In the genomic region with DNA sequence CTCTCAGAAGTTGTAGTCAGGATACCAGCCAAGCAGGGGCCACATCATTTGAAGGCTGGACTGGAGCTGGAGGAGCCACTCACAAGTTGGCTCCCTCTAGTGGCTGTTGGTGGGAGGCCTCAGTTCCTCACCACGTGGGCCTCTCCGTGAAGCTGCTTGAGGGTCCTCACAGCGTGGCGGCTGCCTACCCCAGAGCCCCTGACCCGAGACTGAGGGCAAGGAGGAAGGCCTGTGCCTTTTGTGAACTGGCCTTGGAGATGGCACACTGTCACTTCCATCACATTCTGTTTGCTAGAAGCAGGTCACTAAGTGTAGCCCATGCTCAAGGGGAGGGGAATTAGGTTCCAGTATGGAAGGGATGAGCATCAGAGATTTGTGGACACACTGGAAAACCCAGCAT, we compare ENCODE assay signal across 8 cellular contexts. TPM values are rescaled to one million over a fixed set of nuclear protein-coding genes. Genes with fewer than 3 reads are reported as not detected.
DNase-seq lines count a peak whose midpoint lies in the region; ATAC-seq and TF ChIP-seq lines count a peak whose summit lies in the region.

No MANE protein-coding gene starts in this region.

- H2AFZ ChIP-seq in mammary epithelial cell (ENCODE audit: low read depth, low read length), result no peak overlapping the region

- intact Hi-C loops in mammary epithelial cell (cut with micrococcal nuclease), result loop anchor here (1.0 to 10.0 kb wide), 3 partner anchors 32 to 224 kb away; no protein-coding TSS in a partner anchor

- no peak overlapping the region for H3K4me3 ChIP-seq in mammary epithelial cell (replicated peaks in 1 of 3; ENCODE audit: insufficient read depth in 1 of 3, low read depth in 2 of 3, low read length in 3 of 3)

- H3K9me3 ChIP-seq in mammary epithelial cell (replicated peaks; ENCODE audit: insufficient read depth, low read length), result no peaks in the 10 kb centered on the region

- no TSS peak for BruUV-seq in mammary epithelial cell (replicated peaks; lab: Mats Ljungman, UMichigan)

- H3K27me3 ChIP-seq in mammary epithelial cell (ENCODE audit: insufficient read depth, low read length), result no peaks in the 10 kb centered on the region

- peak; percentile 73 to 83 for TF ChIP-seq CTCF in mammary epithelial cell (conservative IDR thresholded peaks at IDR 0.05 in 1 of 2, IDR thresholded peaks at IDR 0.05 in 1 of 2; ENCODE audit: extremely low read depth in 1 of 2, insufficient read depth in 1 of 2, low read depth in 1 of 2, low read length in 2 of 2)

- ATAC-seq in left lobe of liver, result peak; percentile 58
- no peak for ATAC-seq in GM19455 (IDR thresholded peaks at IDR 0.05; ENCODE audit: unreplicated experiment)

- dilution Hi-C loops in mammary epithelial cell (cut with HindIII; ENCODE audit: low sequenced_read_pairs), result no loop called here

- no peak overlapping the region for H3K4me2 ChIP-seq in mammary epithelial cell (ENCODE audit: insufficient read depth, low read depth, low read length)

- H3K4me1 ChIP-seq in mammary epithelial cell (ENCODE audit: insufficient read depth, low read length), result no peaks in the 10 kb centered on the region

- H3K36me3 ChIP-seq in mammary epithelial cell (ENCODE audit: insufficient read depth, low read length), result no peaks in the 10 kb centered on the region

- peaks cover 98% of the 10 kb centered on the region for H3K79me2 ChIP-seq in mammary epithelial cell (ENCODE audit: insufficient read depth, low read length)

- no peak overlapping the region for H3K9ac ChIP-seq in mammary epithelial cell (ENCODE audit: insufficient read depth, low read length)

- in situ Hi-C loops in mammary epithelial cell (cut with MboI; ENCODE audit: low sequenced_read_pairs in 2 of 2), result loop anchor here (10.0 kb wide), 2 partner anchors 144 to 154 kb away; no protein-coding TSS in a partner anchor

- peaks cover 2% of the 10 kb centered on the region for H4K20me1 ChIP-seq in mammary epithelial cell (ENCODE audit: insufficient read depth, low read length)

- no peak overlapping the region for H3K27ac ChIP-seq in mammary epithelial cell (ENCODE audit: insufficient read depth, low read depth, low read length)

- peak; percentile 11 to 23 for DNase-seq in NCI-H187 (lab: John Stamatoyannopoulos, UW)
- DNase-seq in NCI-H187 treated with DMSO at 0.1 percent for 48 hours (lab: John Stamatoyannopoulos, UW), result no peak
- peak; percentile 46 for DNase-seq in NCI-H1694 treated with DMSO at 0.1 percent for 48 hours (lab: John Stamatoyannopoulos, UW)
- DNase-seq in activated CD4-positive, CD25-positive, alpha-beta regulatory T cell (lab: John Stamatoyannopoulos, UW), result peak; percentile 41 to 68 (median 50)
- DNase-seq in mammary epithelial cell, result peak; percentile 36
- DNase-seq in left lobe of liver (ENCODE audit: low spot score), result no peak
- DNase-seq in stimulated activated CD8-positive, alpha-beta memory T cell treated with anti-CD3 and anti-CD28 coated beads, Interleukin-15, amount 100 ng/mL, for 1 hour (ENCODE audit: low read depth), result peak; percentile 58

- CTCF ChIA-PET in mammary epithelial cell (lab: Charles Lee; ENCODE audit: low non-redundant PET), result interaction anchor here (0.6 kb wide), 1 partner anchor 167 kb away, joined by 3 read pairs; no protein-coding TSS in a partner anchor

- WGBS in mammary epithelial cell (ENCODE audit: low coverage, missing lambda C conversion rate), result 12% methylated on average over 3 of the region's 5 CpGs

RNA-seq across cellular contexts. Expression of a gene that starts 14.6 kb away (rescaled TPM):
- total RNA-seq in mammary epithelial cell, result 10 to 100 TPM; 68.1 to 91.4 TPM
- 67.4 TPM for polyA plus RNA-seq in mammary epithelial cell
- 86.9 TPM for polyA minus RNA-seq in mammary epithelial cell
- 22.8 TPM for total RNA-seq in left lobe of liver

RNA-seq across cellular contexts. Expression of a gene that starts 27.1 kb away (rescaled TPM):
- total RNA-seq in mammary epithelial cell, result 100 to 1,000 TPM in 1 of 2 donors, 10 to 100 TPM in 1; 28.7 to 110 TPM
- polyA plus RNA-seq in mammary epithelial cell, result 57.1 TPM
- 43.7 TPM for polyA minus RNA-seq in mammary epithelial cell
- 1.0 TPM for total RNA-seq in left lobe of liver

RNA-seq across cellular contexts. Expression of a gene that starts 46.5 kb away (rescaled TPM):
- total RNA-seq in mammary epithelial cell, result 100 to 1,000 TPM; 348 to 349 TPM
- 370 TPM for polyA plus RNA-seq in mammary epithelial cell
- polyA minus RNA-seq in mammary epithelial cell, result 319 TPM
- 153 TPM for total RNA-seq in left lobe of liver

Comparison
In these comparisons a context has a peak if more than half of its experiments do, and no peak if none do; other contexts are left out.
1. DNase-seq: peak in NCI-H187 (2 of 2), NCI-H1694 treated with DMSO at 0.1 percent for 48 hours (single experiment), activated CD4-positive, CD25-positive, alpha-beta regulatory T cell (4 of 4), mammary epithelial cell (single experiment) and stimulated activated CD8-positive, alpha-beta memory T cell treated with anti-CD3 and anti-CD28 coated beads, Interleukin-15, amount 100 ng/mL, for 1 hour (single experiment); none in NCI-H187 treated with DMSO at 0.1 percent for 48 hours (single experiment) and left lobe of liver (single experiment).
2. RNA of a gene that starts 27.1 kb away (total RNA-seq): 28.7 to 110 TPM in mammary epithelial cell; 1.0 TPM in left lobe of liver (single experiment); every median in the first group is over 10 times any median in the second.